In genomic region chr22:33848251-33848650, GRCh38 we compare ENCODE assay signal across 18 cellular contexts.
"Had no signal": no experiment of that assay in that cellular context is flagged by ENCODE, and none has a peak within 500 bp of the region (broad histone marks: within the 10 kb centered on the region; RNA-seq: fewer than 3 reads in every experiment).

No MANE protein-coding gene starts in this region.

- H3K4me1 ChIP-seq: breast epithelium had no signal

- H3K9me3 ChIP-seq: breast epithelium, esophagus muscularis mucosa, neutrophil, thoracic aorta had no signal

- H3K27me3 ChIP-seq: breast epithelium, esophagus muscularis mucosa, neutrophil had no signal

- H3K36me3 ChIP-seq: breast epithelium, esophagus muscularis mucosa, neutrophil, thoracic aorta had no signal

- H3K27ac ChIP-seq: breast epithelium, esophagus muscularis mucosa, neutrophil, thoracic aorta had no signal

- H3K27me3 Mint-ChIP-seq: naive B cell; stimulated activated naive CD8-positive, alpha-beta T cell treated with anti-CD3 and anti-CD28 coated beads, Interleukin-15, Interleukin-2, amounts not matched to agents 100 ng/mL and 50 ng/mL, for 24 hours had no signal

- H3K27ac Mint-ChIP-seq: activated naive CD4-positive, alpha-beta T cell treated with anti-CD3 and anti-CD28 coated beads, Interleukin-2, amount 50 U/mL, for 24 hours; activated T-cell treated with anti-CD3 and anti-CD28 coated beads, Interleukin-2, amount 50 U/mL, for 24 hours; mesothelial cell of epicardium; naive B cell; stimulated activated naive CD8-positive, alpha-beta T cell treated with anti-CD3 and anti-CD28 coated beads, Interleukin-15, Interleukin-2, amounts not matched to agents 100 ng/mL and 50 ng/mL, for 24 hours had no signal

- DNase-seq: activated effector memory CD4-positive, alpha-beta T cell treated with Interleukin-2 at 50 U/mL for 16 hours; activated T-cell treated with anti-CD3 and anti-CD28 coated beads, Interleukin-2, amount 50 U/mL, for 24 hours; amniotic stem cell; glutamatergic neuron; kidney; naive B cell; retina; stimulated activated CD4-positive, alpha-beta T cell treated with anti-CD3 and anti-CD28 coated beads, Interleukin-15, amount 100 ng/mL, for 24 hours; stimulated activated CD4-positive, alpha-beta T cell treated with anti-CD3 and anti-CD28 coated beads, Interleukin-4, amount 100 ng/mL, for 24 hours had no signal

- ATAC-seq: activated CD4-positive, CD25-positive, alpha-beta regulatory T cell treated with anti-CD3 and anti-CD28 coated beads, Interleukin-2, amount 50 U/mL, for 24 hours had no signal

- H3K4me3 ChIP-seq: breast epithelium, esophagus muscularis mucosa, thoracic aorta had no signal

- H3K4me3 Mint-ChIP-seq: activated naive CD4-positive, alpha-beta T cell treated with anti-CD3 and anti-CD28 coated beads, Interleukin-2, amount 50 U/mL, for 24 hours; activated T-cell treated with anti-CD3 and anti-CD28 coated beads, Interleukin-2, amount 50 U/mL, for 24 hours; mesothelial cell of epicardium; naive B cell; stimulated activated naive CD8-positive, alpha-beta T cell treated with anti-CD3 and anti-CD28 coated beads, Interleukin-15, Interleukin-2, amounts not matched to agents 100 ng/mL and 50 ng/mL, for 24 hours had no signal

- FAIRE-seq: kidney, TTC549 had no signal
